ENCODE assay signal across 20 cellular contexts in the genomic region with DNA sequence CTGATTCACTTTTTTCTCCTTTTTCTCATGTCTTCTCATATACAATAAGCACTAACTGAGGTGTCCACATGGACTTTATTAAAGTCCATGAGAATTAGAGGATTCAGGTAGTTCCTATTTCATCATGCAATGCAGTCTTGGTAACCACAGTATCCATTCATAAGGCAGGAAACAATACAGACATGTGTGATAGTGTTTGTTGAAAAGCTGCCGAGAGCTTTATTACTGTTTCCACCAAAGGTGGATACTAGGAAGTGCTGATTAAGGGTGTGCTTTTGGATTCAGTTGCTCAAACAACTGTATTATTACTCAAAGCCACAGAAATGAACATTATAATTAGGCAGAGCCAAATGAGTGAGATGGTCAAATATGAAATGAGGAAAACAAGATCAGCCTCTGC. TPM values are rescaled to one million over a fixed set of nuclear protein-coding genes. Genes with fewer than 3 reads are reported as not detected.
"Had no signal": no experiment of that assay in that cellular context is flagged by ENCODE, and none has a peak within 500 bp of the region (broad histone marks: within the 10 kb centered on the region; RNA-seq: fewer than 3 reads in every experiment).

No MANE protein-coding gene starts in this region.

- H3K4me1 ChIP-seq: colonic mucosa had no signal

- H3K36me3 Mint-ChIP-seq: naive thymus-derived CD4-positive, alpha-beta T cell had no signal

- H3K27ac ChIP-seq: colonic mucosa, psoas muscle, stomach, thoracic aorta had no signal

- H3K4me3 Mint-ChIP-seq: naive thymus-derived CD4-positive, alpha-beta T cell; nephron progenitor cell had no signal

- H3K4me3 ChIP-seq: colonic mucosa, psoas muscle, stomach, thoracic aorta, transverse colon had no signal

- H3K27ac Mint-ChIP-seq: naive thymus-derived CD4-positive, alpha-beta T cell; nephron progenitor cell had no signal

- DNase-seq: cerebellar nuclear complex; colonic mucosa; effector CD4-positive, alpha-beta T cell; glutamatergic neuron; mesendoderm; naive thymus-derived CD4-positive, alpha-beta T cell; nephron progenitor cell; psoas muscle; stimulated activated naive CD4-positive, alpha-beta T cell; stomach; substantia nigra; transverse colon had no signal

- ATAC-seq: esophagus mucosa; naive thymus-derived CD4-positive, alpha-beta T cell; psoas muscle; sciatic nerve had no signal

- H3K36me3 ChIP-seq: colonic mucosa, stomach, thoracic aorta, transverse colon had no signal

- H3K9me3 ChIP-seq: colonic mucosa, psoas muscle, stomach, thoracic aorta, transverse colon had no signal

- H3K9me3 Mint-ChIP-seq: nephron progenitor cell had no signal

RNA-seq across cellular contexts. Expression of gene CASR, which starts 5.3 kb away (rescaled TPM):
- total RNA-seq: dermis microvascular lymphatic vessel endothelial cell, esophagus mucosa, frontal cortex, lung microvascular endothelial cell, omental fat pad, sciatic nerve, skeletal muscle tissue, thoracic aorta had no signal
